8 cellular contexts compared by ENCODE assay signal in genomic region chr11:47715082-47715669, GRCh38. TPM values are rescaled to one million over a fixed set of nuclear protein-coding genes. Genes with fewer than 3 reads are reported as not detected.
DNase-seq lines count a peak whose midpoint lies in the region; ATAC-seq and TF ChIP-seq lines count a peak whose summit lies in the region.

A gene with protein sequence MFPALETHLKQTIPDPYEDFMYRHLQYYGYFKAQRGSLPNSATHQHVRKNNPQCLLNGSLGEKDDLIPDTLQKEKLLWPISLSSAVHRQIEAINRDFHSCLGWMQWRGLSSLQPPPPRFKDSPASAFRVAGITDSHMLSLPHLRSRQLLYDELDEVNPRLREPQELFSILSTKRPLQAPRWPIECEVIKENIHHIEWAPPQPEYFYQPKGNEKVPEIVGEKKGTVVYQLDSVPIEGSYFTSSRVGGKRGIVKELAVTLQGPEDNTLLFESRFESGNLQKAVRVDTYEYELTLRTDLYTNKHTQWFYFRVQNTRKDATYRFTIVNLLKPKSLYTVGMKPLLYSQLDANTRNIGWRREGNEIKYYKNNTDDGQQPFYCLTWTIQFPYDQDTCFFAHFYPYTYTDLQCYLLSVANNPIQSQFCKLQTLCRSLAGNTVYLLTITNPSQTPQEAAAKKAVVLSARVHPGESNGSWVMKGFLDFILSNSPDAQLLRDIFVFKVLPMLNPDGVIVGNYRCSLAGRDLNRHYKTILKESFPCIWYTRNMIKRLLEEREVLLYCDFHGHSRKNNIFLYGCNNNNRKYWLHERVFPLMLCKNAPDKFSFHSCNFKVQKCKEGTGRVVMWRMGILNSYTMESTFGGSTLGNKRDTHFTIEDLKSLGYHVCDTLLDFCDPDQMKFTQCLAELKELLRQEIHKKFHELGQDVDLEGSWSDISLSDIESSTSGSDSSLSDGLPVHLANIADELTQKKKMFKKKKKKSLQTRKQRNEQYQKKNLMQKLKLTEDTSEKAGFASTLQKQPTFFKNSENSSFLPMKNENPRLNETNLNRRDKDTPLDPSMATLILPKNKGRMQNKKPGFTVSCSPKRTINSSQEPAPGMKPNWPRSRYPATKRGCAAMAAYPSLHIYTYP (minus strand): TSS chr11:47715369. CDS start chr11:47714650, 719 bp downstream.

- ATAC-seq in GM21576 (IDR thresholded peaks at IDR 0.05; ENCODE audit: unreplicated experiment) (peak; percentile 98), omental fat pad (ENCODE audit: low FRiP score) (peak; percentile 86)

- peak; percentile 15 for DNase-seq in DMS53 treated with DMSO at 0.1 percent for 48 hours (lab: John Stamatoyannopoulos, UW; ENCODE audit: unreplicated experiment)
- peak; percentile 75 for DNase-seq in Jurkat, Clone E6-1 (ENCODE audit: low read depth, low spot score)
- DNase-seq in activated naive CD4-positive, alpha-beta T cell treated with Interleukin-2 at 50 U/mL for 16 hours, result peak; percentile 83
- peak; percentile 55 for DNase-seq in globus pallidus (ENCODE audit: low spot score)
- DNase-seq in omental fat pad (ENCODE audit: low spot score), result peak; percentile 44
- peak; percentile 85 to 92 for DNase-seq in suprapubic skin (ENCODE audit: low spot score in 2 of 2)

- WGBS in suprapubic skin, result 0% methylated on average over 17 of the region's 35 CpGs

- peaks cover 37% of the 10 kb centered on the region for H3K36me3 ChIP-seq in suprapubic skin

- peak within 1 kb of the TSS; percentile 63 for H3K27ac ChIP-seq in suprapubic skin

- H3K4me1 ChIP-seq in suprapubic skin, result peaks cover 5% of the 10 kb centered on the region

- peak; percentile 93 for TF ChIP-seq POLR2A in Raji (IDR thresholded peaks at IDR 0.05; ENCODE audit: insufficient read depth, low read depth, low read length)
- peak; percentile 15 to 29 for TF ChIP-seq POLR2A in suprapubic skin (IDR thresholded peaks at IDR 0.05)

- H3K27me3 ChIP-seq in suprapubic skin, result no peaks in the 10 kb centered on the region

- H3K9me3 ChIP-seq in suprapubic skin, result no peaks in the 10 kb centered on the region

- peak within 1 kb of the TSS; percentile 77 for H3K4me3 ChIP-seq in Jurkat, Clone E6-1 (ENCODE audit: low read length)
- peak within 1 kb of the TSS; percentile 84 for H3K4me3 ChIP-seq in suprapubic skin

- TF ChIP-seq CTCF in omental fat pad (IDR thresholded peaks at IDR 0.05) (no peak), suprapubic skin (IDR thresholded peaks at IDR 0.05) (no peak)

- TF ChIP-seq EP300 in suprapubic skin (IDR thresholded peaks at IDR 0.05), result no peak

RNA-seq across cellular contexts. Expression of the gene that starts here (rescaled TPM):
- polyA plus RNA-seq in Jurkat, Clone E6-1 (2012; ENCODE audit: insufficient read depth, insufficient read length), result 3.8 TPM
- 1 to 10 TPM in 2 of 4 donors, not detected in 2; 1.7 to 1.9 TPM for total RNA-seq in omental fat pad
- total RNA-seq in suprapubic skin, result under 1 TPM in 2 of 4 donors, not detected in 2; 0.29 to 0.89 TPM

Comparison
In these comparisons a context has a peak if more than half of its experiments do, and no peak if none do; other contexts are left out.
1. Peak in every context shown above with its lines: DNase-seq, ATAC-seq, H3K4me3 ChIP-seq and H3K27ac ChIP-seq.
2. Peak in DNase-seq, H3K4me3 ChIP-seq and H3K27ac ChIP-seq in suprapubic skin; RNA of the gene not detected or under 1 TPM.
3. DNase-seq: peak in every context shown above with its lines; median percentile 88 in suprapubic skin; 83 in activated naive CD4-positive, alpha-beta T cell treated with Interleukin-2 at 50 U/mL for 16 hours; 75 in Jurkat, Clone E6-1; 55 in globus pallidus; 44 in omental fat pad; 15 in DMS53 treated with DMSO at 0.1 percent for 48 hours.